ENCODE assay signal across 1 cellular context in the genomic region with DNA sequence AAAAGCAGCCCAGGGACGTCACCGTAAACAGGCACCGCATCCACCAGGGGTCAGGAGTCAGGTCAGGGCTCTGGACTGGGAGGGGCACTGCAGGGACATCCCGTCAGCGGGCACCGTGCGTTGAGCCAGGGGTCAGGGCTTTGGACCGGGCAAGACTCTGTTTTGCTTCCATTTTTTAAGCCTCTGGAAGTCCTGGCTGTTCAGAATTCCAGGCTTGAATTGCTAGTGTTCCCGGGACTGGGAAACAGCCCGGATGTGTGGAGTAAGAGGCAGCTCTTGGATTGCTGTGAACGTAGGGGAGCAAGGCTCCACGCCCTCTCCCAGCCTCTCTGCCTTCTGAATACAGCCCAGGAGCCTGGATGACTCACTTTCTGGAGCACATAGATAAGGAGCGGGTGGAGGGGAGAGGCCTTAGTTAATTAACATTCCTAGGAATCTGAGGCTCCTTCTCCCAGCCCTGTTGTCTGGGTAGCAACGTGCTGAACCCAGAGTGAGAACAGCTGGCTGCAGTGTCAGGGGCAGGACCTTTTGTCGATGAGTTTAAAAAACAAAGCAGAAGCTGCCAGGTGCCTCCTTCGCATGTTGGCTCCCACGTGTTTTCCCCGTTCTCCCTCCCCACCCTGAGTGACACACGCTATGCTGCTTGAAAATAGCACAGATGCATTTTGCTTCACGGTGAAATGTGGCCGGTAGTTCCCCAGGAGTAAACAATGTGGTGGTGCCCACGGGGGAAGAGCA.
TF ChIP-seq lines count a peak whose summit lies in the region.

No MANE protein-coding gene starts in this region.

TF ChIP-seq in K562, 482 proteins besides CTCF, POLR2A, EP300 and RAD21 (continued from another document and continues in another):
- TF ChIP-seq, protein P1, sequence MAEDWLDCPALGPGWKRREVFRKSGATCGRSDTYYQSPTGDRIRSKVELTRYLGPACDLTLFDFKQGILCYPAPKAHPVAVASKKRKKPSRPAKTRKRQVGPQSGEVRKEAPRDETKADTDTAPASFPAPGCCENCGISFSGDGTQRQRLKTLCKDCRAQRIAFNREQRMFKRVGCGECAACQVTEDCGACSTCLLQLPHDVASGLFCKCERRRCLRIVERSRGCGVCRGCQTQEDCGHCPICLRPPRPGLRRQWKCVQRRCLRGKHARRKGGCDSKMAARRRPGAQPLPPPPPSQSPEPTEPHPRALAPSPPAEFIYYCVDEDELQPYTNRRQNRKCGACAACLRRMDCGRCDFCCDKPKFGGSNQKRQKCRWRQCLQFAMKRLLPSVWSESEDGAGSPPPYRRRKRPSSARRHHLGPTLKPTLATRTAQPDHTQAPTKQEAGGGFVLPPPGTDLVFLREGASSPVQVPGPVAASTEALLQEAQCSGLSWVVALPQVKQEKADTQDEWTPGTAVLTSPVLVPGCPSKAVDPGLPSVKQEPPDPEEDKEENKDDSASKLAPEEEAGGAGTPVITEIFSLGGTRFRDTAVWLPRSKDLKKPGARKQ (CRISPR knock-in tag; IDR thresholded peaks at IDR 0.05) = no peak
- peak in 1 of 2 experiments; percentile 74; a peak in 2 of 4 replicates for TF ChIP-seq TRIM24 (IDR thresholded peaks at IDR 0.05)
- TF ChIP-seq NONO (IDR thresholded peaks at IDR 0.05; ENCODE audit: low read depth in 2 of 2, low read length in 1 of 2) = peak in 1 of 2 experiments; percentile 29; a peak in 1 of 4 replicates
- peak; percentile 93 for TF ChIP-seq MXI1 (IDR thresholded peaks at IDR 0.05; ENCODE audit: low read depth, low read length)
- TF ChIP-seq MBD2 (IDR thresholded peaks at IDR 0.05; ENCODE audit: borderline replicate concordance, low read depth) = peak; percentile 69
- TF ChIP-seq, protein P2, sequence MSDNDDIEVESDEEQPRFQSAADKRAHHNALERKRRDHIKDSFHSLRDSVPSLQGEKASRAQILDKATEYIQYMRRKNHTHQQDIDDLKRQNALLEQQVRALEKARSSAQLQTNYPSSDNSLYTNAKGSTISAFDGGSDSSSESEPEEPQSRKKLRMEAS (CRISPR knock-in tag; IDR thresholded peaks at IDR 0.05) = peak; percentile 88
- no peak; the same call in 1 of the 2 replicates for TF ChIP-seq ZBTB1 (CRISPR knock-in tag; IDR thresholded peaks at IDR 0.05; ENCODE audit: borderline replicate concordance, low read depth)
- no peak; the same call in 1 of the 2 replicates for TF ChIP-seq KLF13 (tag; IDR thresholded peaks at IDR 0.05; ENCODE audit: borderline replicate concordance, low read depth)
- TF ChIP-seq, protein P3, sequence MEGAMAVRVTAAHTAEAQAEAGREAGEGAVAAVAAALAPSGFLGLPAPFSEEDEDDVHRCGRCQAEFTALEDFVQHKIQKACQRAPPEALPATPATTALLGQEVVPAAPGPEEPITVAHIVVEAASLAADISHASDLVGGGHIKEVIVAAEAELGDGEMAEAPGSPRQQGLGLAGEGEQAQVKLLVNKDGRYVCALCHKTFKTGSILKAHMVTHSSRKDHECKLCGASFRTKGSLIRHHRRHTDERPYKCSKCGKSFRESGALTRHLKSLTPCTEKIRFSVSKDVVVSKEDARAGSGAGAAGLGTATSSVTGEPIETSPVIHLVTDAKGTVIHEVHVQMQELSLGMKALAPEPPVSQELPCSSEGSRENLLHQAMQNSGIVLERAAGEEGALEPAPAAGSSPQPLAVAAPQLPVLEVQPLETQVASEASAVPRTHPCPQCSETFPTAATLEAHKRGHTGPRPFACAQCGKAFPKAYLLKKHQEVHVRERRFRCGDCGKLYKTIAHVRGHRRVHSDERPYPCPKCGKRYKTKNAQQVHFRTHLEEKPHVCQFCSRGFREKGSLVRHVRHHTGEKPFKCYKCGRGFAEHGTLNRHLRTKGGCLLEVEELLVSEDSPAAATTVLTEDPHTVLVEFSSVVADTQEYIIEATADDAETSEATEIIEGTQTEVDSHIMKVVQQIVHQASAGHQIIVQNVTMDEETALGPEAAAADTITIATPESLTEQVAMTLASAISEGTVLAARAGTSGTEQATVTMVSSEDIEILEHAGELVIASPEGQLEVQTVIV (CRISPR knock-in tag; IDR thresholded peaks at IDR 0.05; ENCODE audit: borderline replicate concordance) = no peak
- TF ChIP-seq, protein P4, sequence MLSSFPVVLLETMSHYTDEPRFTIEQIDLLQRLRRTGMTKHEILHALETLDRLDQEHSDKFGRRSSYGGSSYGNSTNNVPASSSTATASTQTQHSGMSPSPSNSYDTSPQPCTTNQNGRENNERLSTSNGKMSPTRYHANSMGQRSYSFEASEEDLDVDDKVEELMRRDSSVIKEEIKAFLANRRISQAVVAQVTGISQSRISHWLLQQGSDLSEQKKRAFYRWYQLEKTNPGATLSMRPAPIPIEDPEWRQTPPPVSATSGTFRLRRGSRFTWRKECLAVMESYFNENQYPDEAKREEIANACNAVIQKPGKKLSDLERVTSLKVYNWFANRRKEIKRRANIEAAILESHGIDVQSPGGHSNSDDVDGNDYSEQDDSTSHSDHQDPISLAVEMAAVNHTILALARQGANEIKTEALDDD (IDR thresholded peaks at IDR 0.05) = 0 out of 2 replicates have a peak, but pooled peaks have one; percentile 52
- TF ChIP-seq, protein P5, sequence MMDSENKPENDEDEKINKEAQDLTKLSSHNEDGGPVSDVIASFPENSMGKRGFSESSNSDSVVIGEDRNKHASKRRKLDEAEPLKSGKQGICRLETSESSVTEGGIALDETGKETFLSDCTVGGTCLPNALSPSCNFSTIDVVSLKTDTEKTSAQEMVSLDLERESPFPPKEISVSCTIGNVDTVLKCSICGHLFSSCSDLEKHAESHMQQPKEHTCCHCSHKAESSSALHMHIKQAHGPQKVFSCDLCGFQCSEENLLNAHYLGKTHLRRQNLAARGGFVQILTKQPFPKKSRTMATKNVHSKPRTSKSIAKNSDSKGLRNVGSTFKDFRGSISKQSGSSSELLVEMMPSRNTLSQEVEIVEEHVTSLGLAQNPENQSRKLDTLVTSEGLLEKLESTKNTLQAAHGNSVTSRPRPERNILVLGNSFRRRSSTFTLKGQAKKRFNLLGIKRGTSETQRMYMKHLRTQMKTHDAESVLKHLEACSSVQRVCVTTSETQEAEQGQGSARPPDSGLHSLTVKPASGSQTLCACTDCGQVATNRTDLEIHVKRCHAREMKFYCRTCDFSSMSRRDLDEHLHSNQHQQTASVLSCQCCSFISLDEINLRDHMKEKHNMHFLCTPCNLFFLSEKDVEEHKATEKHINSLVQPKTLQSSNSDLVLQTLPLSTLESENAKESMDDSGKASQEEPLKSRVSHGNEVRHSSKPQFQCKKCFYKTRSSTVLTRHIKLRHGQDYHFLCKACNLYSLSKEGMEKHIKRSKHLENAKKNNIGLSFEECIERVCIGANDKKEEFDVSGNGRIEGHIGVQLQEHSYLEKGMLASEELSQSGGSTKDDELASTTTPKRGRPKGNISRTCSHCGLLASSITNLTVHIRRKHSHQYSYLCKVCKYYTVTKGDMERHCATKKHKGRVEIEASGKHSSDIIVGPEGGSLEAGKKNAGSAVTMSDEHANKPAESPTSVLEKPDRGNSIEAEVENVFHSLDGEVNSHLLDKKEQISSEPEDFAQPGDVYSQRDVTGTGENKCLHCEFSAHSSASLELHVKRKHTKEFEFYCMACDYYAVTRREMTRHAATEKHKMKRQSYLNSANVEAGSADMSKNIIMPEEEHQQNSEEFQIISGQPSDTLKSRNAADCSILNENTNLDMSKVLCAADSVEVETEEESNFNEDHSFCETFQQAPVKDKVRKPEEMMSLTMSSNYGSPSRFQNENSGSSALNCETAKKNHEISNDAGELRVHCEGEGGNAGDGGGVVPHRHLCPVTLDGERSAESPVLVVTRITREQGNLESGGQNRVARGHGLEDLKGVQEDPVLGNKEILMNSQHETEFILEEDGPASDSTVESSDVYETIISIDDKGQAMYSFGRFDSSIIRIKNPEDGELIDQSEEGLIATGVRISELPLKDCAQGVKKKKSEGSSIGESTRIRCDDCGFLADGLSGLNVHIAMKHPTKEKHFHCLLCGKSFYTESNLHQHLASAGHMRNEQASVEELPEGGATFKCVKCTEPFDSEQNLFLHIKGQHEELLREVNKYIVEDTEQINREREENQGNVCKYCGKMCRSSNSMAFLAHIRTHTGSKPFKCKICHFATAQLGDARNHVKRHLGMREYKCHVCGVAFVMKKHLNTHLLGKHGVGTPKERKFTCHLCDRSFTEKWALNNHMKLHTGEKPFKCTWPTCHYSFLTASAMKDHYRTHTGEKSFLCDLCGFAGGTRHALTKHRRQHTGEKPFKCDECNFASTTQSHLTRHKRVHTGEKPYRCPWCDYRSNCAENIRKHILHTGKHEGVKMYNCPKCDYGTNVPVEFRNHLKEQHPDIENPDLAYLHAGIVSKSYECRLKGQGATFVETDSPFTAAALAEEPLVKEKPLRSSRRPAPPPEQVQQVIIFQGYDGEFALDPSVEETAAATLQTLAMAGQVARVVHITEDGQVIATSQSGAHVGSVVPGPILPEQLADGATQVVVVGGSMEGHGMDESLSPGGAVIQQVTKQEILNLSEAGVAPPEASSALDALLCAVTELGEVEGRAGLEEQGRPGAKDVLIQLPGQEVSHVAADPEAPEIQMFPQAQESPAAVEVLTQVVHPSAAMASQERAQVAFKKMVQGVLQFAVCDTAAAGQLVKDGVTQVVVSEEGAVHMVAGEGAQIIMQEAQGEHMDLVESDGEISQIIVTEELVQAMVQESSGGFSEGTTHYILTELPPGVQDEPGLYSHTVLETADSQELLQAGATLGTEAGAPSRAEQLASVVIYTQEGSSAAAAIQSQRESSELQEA (IDR thresholded peaks at IDR 0.05; ENCODE audit: low read depth) = no peak
- no peak for TF ChIP-seq ELF4 (CRISPR knock-in tag; IDR thresholded peaks at IDR 0.05)
- TF ChIP-seq, protein P6, sequence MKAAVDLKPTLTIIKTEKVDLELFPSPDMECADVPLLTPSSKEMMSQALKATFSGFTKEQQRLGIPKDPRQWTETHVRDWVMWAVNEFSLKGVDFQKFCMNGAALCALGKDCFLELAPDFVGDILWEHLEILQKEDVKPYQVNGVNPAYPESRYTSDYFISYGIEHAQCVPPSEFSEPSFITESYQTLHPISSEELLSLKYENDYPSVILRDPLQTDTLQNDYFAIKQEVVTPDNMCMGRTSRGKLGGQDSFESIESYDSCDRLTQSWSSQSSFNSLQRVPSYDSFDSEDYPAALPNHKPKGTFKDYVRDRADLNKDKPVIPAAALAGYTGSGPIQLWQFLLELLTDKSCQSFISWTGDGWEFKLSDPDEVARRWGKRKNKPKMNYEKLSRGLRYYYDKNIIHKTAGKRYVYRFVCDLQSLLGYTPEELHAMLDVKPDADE (conservative IDR thresholded peaks at IDR 0.05; ENCODE audit: control insufficient read depth, low read depth, low read length) = peak; percentile 25; the same call in 1 of the 2 replicates
- peak; percentile 47 for TF ChIP-seq RBBP5 (IDR thresholded peaks at IDR 0.05; ENCODE audit: borderline replicate concordance, insufficient read depth, low read length, poor library complexity, severe bottlenecking)
- peak; percentile 53; the same call in 1 of the 2 replicates for TF ChIP-seq CBX1 (IDR thresholded peaks at IDR 0.05; ENCODE audit: low read depth)
- TF ChIP-seq TBL1XR1 (IDR thresholded peaks at IDR 0.05; ENCODE audit: low read length in 2 of 2) = peak; percentile 79 to 87; a peak in 3 of 4 replicates
- peak in 1 of 2 experiments; percentile 96; a peak in 2 of 4 replicates for TF ChIP-seq HDAC1 (IDR thresholded peaks at IDR 0.05)
- TF ChIP-seq, protein P7, sequence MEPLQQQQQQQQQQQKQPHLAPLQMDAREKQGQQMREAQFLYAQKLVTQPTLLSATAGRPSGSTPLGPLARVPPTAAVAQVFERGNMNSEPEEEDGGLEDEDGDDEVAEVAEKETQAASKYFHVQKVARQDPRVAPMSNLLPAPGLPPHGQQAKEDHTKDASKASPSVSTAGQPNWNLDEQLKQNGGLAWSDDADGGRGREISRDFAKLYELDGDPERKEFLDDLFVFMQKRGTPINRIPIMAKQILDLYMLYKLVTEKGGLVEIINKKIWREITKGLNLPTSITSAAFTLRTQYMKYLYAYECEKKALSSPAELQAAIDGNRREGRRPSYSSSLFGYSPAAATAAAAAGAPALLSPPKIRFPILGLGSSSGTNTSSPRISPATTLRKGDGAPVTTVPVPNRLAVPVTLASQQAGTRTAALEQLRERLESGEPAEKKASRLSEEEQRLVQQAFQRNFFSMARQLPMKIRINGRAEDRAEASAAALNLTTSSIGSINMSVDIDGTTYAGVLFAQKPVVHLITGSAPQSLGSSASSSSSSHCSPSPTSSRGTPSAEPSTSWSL (CRISPR knock-in tag; IDR thresholded peaks at IDR 0.05; ENCODE audit: borderline replicate concordance) = no peak
- TF ChIP-seq CBX3 (IDR thresholded peaks at IDR 0.05; ENCODE audit: borderline replicate concordance in 1 of 2, low read length in 2 of 2) = peak in 1 of 2 experiments; percentile 12; a peak in 1 of 3 replicates
- peak; percentile 49; the same call in 1 of the 2 replicates for TF ChIP-seq ZNF584 (CRISPR knock-in tag; IDR thresholded peaks at IDR 0.05; ENCODE audit: low read depth)
- 0 out of 2 replicates have a peak, but pooled peaks have one; percentile 9 for TF ChIP-seq CHD2 (IDR thresholded peaks at IDR 0.05; ENCODE audit: low read depth, low read length)
- TF ChIP-seq NCOR1 (IDR thresholded peaks at IDR 0.05) = peak; percentile 91
- TF ChIP-seq MEIS2 (IDR thresholded peaks at IDR 0.05; ENCODE audit: partially characterized antibody) = peak; percentile 31
- TF ChIP-seq SIN3A (IDR thresholded peaks at IDR 0.05; ENCODE audit: borderline replicate concordance in 2 of 2, control insufficient read depth in 1 of 2, low read depth in 2 of 2, low read length in 2 of 2) = peak; percentile 73 to 89; a peak in 2 of 4 replicates
- TF ChIP-seq RFX1 (IDR thresholded peaks at IDR 0.05) = peak; percentile 70
- TF ChIP-seq ZNF174 (CRISPR knock-in tag; IDR thresholded peaks at IDR 0.05) = no peak
- TF ChIP-seq XRCC5 (IDR thresholded peaks at IDR 0.05; ENCODE audit: low read depth, low read length) = no peak; the same call in 1 of the 2 replicates
- TF ChIP-seq, protein P8, sequence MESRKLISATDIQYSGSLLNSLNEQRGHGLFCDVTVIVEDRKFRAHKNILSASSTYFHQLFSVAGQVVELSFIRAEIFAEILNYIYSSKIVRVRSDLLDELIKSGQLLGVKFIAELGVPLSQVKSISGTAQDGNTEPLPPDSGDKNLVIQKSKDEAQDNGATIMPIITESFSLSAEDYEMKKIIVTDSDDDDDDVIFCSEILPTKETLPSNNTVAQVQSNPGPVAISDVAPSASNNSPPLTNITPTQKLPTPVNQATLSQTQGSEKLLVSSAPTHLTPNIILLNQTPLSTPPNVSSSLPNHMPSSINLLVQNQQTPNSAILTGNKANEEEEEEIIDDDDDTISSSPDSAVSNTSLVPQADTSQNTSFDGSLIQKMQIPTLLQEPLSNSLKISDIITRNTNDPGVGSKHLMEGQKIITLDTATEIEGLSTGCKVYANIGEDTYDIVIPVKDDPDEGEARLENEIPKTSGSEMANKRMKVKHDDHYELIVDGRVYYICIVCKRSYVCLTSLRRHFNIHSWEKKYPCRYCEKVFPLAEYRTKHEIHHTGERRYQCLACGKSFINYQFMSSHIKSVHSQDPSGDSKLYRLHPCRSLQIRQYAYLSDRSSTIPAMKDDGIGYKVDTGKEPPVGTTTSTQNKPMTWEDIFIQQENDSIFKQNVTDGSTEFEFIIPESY (CRISPR knock-in tag; IDR thresholded peaks at IDR 0.05) = peak; percentile 40; the same call in 1 of the 2 replicates
- peak; percentile 62 for TF ChIP-seq SAP30 (IDR thresholded peaks at IDR 0.05; ENCODE audit: borderline replicate concordance, insufficient read depth, low read depth, low read length, poor library complexity, severe bottlenecking)
- TF ChIP-seq MYC (IDR thresholded peaks at IDR 0.05; ENCODE audit: low read depth, low read length) = peak; percentile 74
- TF ChIP-seq MYC (CRISPR knock-in tag; IDR thresholded peaks at IDR 0.05; ENCODE audit: borderline replicate concordance, low read depth) = no peak
- TF ChIP-seq TAF1 (IDR thresholded peaks at IDR 0.05; ENCODE audit: control insufficient read depth, extremely low read depth, insufficient read depth, low read length, severe bottlenecking) = no peak
- no peak for TF ChIP-seq RBM17 (IDR thresholded peaks at IDR 0.05; ENCODE audit: borderline replicate concordance, low read depth, low read length)
- peak; percentile 97 for TF ChIP-seq ZKSCAN8 (CRISPR knock-in tag; IDR thresholded peaks at IDR 0.05)
